In the genomic region with DNA sequence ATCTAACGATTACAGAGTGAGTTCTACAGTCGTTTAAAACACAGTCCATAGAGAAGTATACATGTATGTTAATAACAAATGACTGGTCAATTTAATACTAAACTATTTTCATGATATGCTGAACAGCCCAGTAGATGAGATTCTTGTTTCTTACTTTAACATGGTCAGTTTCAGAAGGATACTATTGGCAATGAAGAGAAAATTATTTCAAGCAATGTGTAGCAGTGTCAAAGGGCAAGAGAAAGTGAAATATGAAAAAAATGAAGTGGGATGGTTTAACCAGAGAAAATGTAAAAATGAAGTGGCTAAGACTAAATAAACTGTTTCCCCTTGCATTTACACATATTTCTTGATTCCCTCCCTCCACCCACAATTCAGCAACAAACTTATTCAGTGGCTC, we compare ENCODE assay signal across 22 cellular contexts.
"Had no signal": no experiment of that assay in that cellular context is flagged by ENCODE, and none has a peak within 500 bp of the region (broad histone marks: within the 10 kb centered on the region; RNA-seq: fewer than 3 reads in every experiment).

No MANE protein-coding gene starts in this region.

- H3K4me3 ChIP-seq: body of pancreas, dorsolateral prefrontal cortex, hepatocyte, right lobe of liver, vagina had no signal

- ATAC-seq: activated CD4-positive, alpha-beta T cell treated with anti-CD3 and anti-CD28 coated beads for 36 hours; body of pancreas; left cardiac atrium; natural killer cell treated with Interleukin-12 subunit alpha and Interleukin-12 subunit beta and Interleukin-15 and Interleukin-18, amount 100 ng/mL, for 72 hours; right lobe of liver; stimulated activated naive CD8-positive, alpha-beta T cell treated with anti-CD3 and anti-CD28 coated beads, Interleukin-15, amount 100 ng/mL, for 72 hours; WTC11 had no signal

- H3K4me2 ChIP-seq: hepatocyte had no signal

- H3K36me3 Mint-ChIP-seq: activated naive CD8-positive, alpha-beta T cell treated with anti-CD3 and anti-CD28 coated beads for 36 hours; WTC11 had no signal

- H3K9me3 Mint-ChIP-seq: activated naive CD8-positive, alpha-beta T cell treated with anti-CD3 and anti-CD28 coated beads for 36 hours; WTC11 had no signal

- H3K36me3 ChIP-seq: neutrophil, right lobe of liver, vagina had no signal

- H3K27ac Mint-ChIP-seq: activated CD4-positive, alpha-beta T cell treated with anti-CD3 and anti-CD28 coated beads for 36 hours; activated naive CD8-positive, alpha-beta T cell treated with anti-CD3 and anti-CD28 coated beads for 36 hours; natural killer cell treated with Interleukin-12 subunit alpha and Interleukin-12 subunit beta and Interleukin-15 and Interleukin-18, amount 100 ng/mL, for 72 hours; stimulated activated naive CD8-positive, alpha-beta T cell treated with anti-CD3 and anti-CD28 coated beads, Interleukin-15, amount 100 ng/mL, for 72 hours; WTC11 had no signal

- H3K4me1 Mint-ChIP-seq: activated CD4-positive, alpha-beta T cell treated with anti-CD3 and anti-CD28 coated beads for 36 hours; activated naive CD8-positive, alpha-beta T cell treated with anti-CD3 and anti-CD28 coated beads for 36 hours; stimulated activated naive CD8-positive, alpha-beta T cell treated with anti-CD3 and anti-CD28 coated beads, Interleukin-15, amount 100 ng/mL, for 72 hours had no signal

- H3K79me2 ChIP-seq: hepatocyte, parathyroid adenoma had no signal

- H3K27ac ChIP-seq: body of pancreas, dorsolateral prefrontal cortex, hepatocyte, neutrophil, parathyroid adenoma, right lobe of liver, vagina had no signal

- H3K4me3 Mint-ChIP-seq: activated CD4-positive, alpha-beta T cell treated with anti-CD3 and anti-CD28 coated beads for 36 hours; activated naive CD8-positive, alpha-beta T cell treated with anti-CD3 and anti-CD28 coated beads for 36 hours; natural killer cell treated with Interleukin-12 subunit alpha and Interleukin-12 subunit beta and Interleukin-15 and Interleukin-18, amount 100 ng/mL, for 72 hours; stimulated activated naive CD8-positive, alpha-beta T cell treated with anti-CD3 and anti-CD28 coated beads, Interleukin-15, amount 100 ng/mL, for 72 hours; WTC11 had no signal

- H2AFZ ChIP-seq: hepatocyte, parathyroid adenoma had no signal

- H3K27me3 ChIP-seq: body of pancreas, dorsolateral prefrontal cortex, hepatocyte, neutrophil, right lobe of liver, vagina had no signal

- H3K27me3 Mint-ChIP-seq: activated CD4-positive, alpha-beta T cell treated with anti-CD3 and anti-CD28 coated beads for 36 hours; activated naive CD8-positive, alpha-beta T cell treated with anti-CD3 and anti-CD28 coated beads for 36 hours; natural killer cell treated with Interleukin-12 subunit alpha and Interleukin-12 subunit beta and Interleukin-15 and Interleukin-18, amount 100 ng/mL, for 72 hours had no signal

- H3K4me1 ChIP-seq: parathyroid adenoma, right lobe of liver, vagina had no signal

- H3K9me3 ChIP-seq: body of pancreas, neutrophil, right lobe of liver, vagina had no signal

- H3K9ac ChIP-seq: parathyroid adenoma had no signal

- DNase-seq: activated CD4-positive, alpha-beta T cell treated with anti-CD3 and anti-CD28 coated beads for 36 hours; activated CD4-positive, alpha-beta T cell treated with anti-CD3 and anti-CD28 coated beads, Interleukin-2, amount 50 U/mL, for 48 hours; activated naive CD8-positive, alpha-beta T cell treated with anti-CD3 and anti-CD28 coated beads for 36 hours; activated T-cell treated with anti-CD3 and anti-CD28 coated beads for 4 hours; amygdala; body of pancreas; caudate nucleus; dorsolateral prefrontal cortex; foreskin fibroblast; left cardiac atrium; right lobe of liver; small intestine; stimulated activated CD4-positive, alpha-beta T cell treated with anti-CD3 and anti-CD28 coated beads, Interleukin-15, amount 100 ng/mL, for 24 hours; stimulated activated CD4-positive, alpha-beta T cell treated with anti-CD3 and anti-CD28 coated beads, Interleukin-2, amount 100 ng/mL, for 48 hours; stimulated activated naive CD8-positive, alpha-beta T cell treated with anti-CD3 and anti-CD28 coated beads, Interleukin-15, amount 100 ng/mL, for 72 hours; trophoblast cell had no signal
